Comparison of ENCODE assay signal across 15 cellular contexts in genomic region chr3:155739154-155739553, GRCh38. TPM values are rescaled to one million over a fixed set of nuclear protein-coding genes. Genes with fewer than 3 reads are reported as not detected.
DNase-seq lines count a peak whose midpoint lies in the region; ATAC-seq and TF ChIP-seq lines count a peak whose summit lies in the region.
"Had no signal": no experiment of that assay in that cellular context is flagged by ENCODE, and none has a peak within 500 bp of the region (broad histone marks: within the 10 kb centered on the region; RNA-seq: fewer than 3 reads in every experiment).

No MANE protein-coding gene starts in this region.

- WGBS in H9 (ENCODE audit: extremely low coverage, insufficient read length, low lambda C conversion rate) = no CpG with 5 or more reads among the region's 5 CpGs
- WGBS in trophoblast cell (ENCODE audit: extremely low coverage, insufficient coverage, insufficient read length) = no CpG with 5 or more reads among the region's 5 CpGs

- ATAC-seq in GM21723 (IDR thresholded peaks at IDR 0.05; ENCODE audit: unreplicated experiment) = no peak
- ATAC-seq: activated CD8-positive, alpha-beta T cell treated with anti-CD3 and anti-CD28 coated beads for 36 hours; left lung had no signal

- CTCF ChIA-PET in activated CD4-positive, alpha-beta memory T cell treated with anti-CD3 and anti-CD28 coated beads for 36 hours (lab: Charles Lee) = no interaction called here

- no peaks in the 10 kb centered on the region for H3K9me3 ChIP-seq in H9 (ENCODE audit: control insufficient read depth, low read depth, low read length)
- H3K9me3 ChIP-seq in trophoblast cell (ENCODE audit: insufficient read depth, low read depth, low read length) = no peaks in the 10 kb centered on the region
- H3K9me3 ChIP-seq: BLaER1 treated with 17β-estradiol and CSF1 and Interleukin-3, amounts not matched to agents 10 nM and 100 nM; left lung; vagina had no signal

- POLR2A ChIA-PET in activated CD4-positive, alpha-beta memory T cell treated with anti-CD3 and anti-CD28 coated beads for 36 hours (lab: Charles Lee) = no interaction called here

- H3K4ac ChIP-seq in H9 (ENCODE audit: low read depth, low read length) (no peak overlapping the region), trophoblast cell (ENCODE audit: low read depth, low read length) (no peak overlapping the region)

- H3K23me2 ChIP-seq in H9 (ENCODE audit: insufficient read length, low read depth, low read length, poor library complexity, severe bottlenecking) = peaks cover 4% of the 10 kb centered on the region

- peak; percentile 56 for DNase-seq in ACHN
- no peak for DNase-seq in H9
- peak; percentile 29 for DNase-seq in RKO (ENCODE audit: low spot score)
- DNase-seq in fibroblast of peridontal ligament (ENCODE audit: extremely low read depth) = peak; percentile 28
- no peak for DNase-seq in NCI-H1092 treated with DMSO at 0.1 percent for 48 hours (lab: John Stamatoyannopoulos, UW)
- no peak for DNase-seq in activated CD4-positive, alpha-beta memory T cell treated with anti-CD3 and anti-CD28 coated beads for 36 hours
- DNase-seq in trophoblast cell = no peak
- DNase-seq: activated CD8-positive, alpha-beta T cell treated with anti-CD3 and anti-CD28 coated beads for 36 hours; GOT3; left lung; nucleus accumbens had no signal

- H2BK20ac ChIP-seq in H9 (ENCODE audit: low read depth, low read length, poor library complexity, severe bottlenecking) = no peak overlapping the region

- H3K27me3 ChIP-seq in H9 (ENCODE audit: insufficient read depth, low read length) (no peaks in the 10 kb centered on the region), trophoblast cell (ENCODE audit: insufficient read depth, low read length) (no peaks in the 10 kb centered on the region)
- H3K27me3 ChIP-seq: vagina had no signal

- H3K4me1 ChIP-seq in H9 (ENCODE audit: insufficient read depth, low read length) (no peaks in the 10 kb centered on the region), trophoblast cell (ENCODE audit: control insufficient read depth in 1 of 2, insufficient read depth in 2 of 2, low read length in 2 of 2) (peaks cover 0 to 2% of the 10 kb centered on the region in 2 experiments)

- H4K91ac ChIP-seq in H9 (ENCODE audit: insufficient read length, low read depth, low read length) (no peak overlapping the region), trophoblast cell (ENCODE audit: low read depth, low read length) (no peak overlapping the region)

- H2BK5ac ChIP-seq in H9 (ENCODE audit: insufficient read length, low read length) (no peak overlapping the region), trophoblast cell (ENCODE audit: low read depth, low read length, poor library complexity) (no peak overlapping the region)

- peak overlapping the region in 1 of 3 experiments; percentile 10; a peak in 1 of 7 replicates for H3K27ac Mint-ChIP-seq in H9
- H3K27ac Mint-ChIP-seq in activated CD4-positive, alpha-beta memory T cell treated with anti-CD3 and anti-CD28 coated beads for 36 hours = no peak overlapping the region
- H3K27ac Mint-ChIP-seq: activated CD8-positive, alpha-beta T cell treated with anti-CD3 and anti-CD28 coated beads for 36 hours; activated naive CD8-positive, alpha-beta T cell had no signal

- no peaks in the 10 kb centered on the region for H3K27me3 Mint-ChIP-seq in H9 (ENCODE audit: low read depth)
- H3K27me3 Mint-ChIP-seq in activated CD4-positive, alpha-beta memory T cell treated with anti-CD3 and anti-CD28 coated beads for 36 hours = peaks cover 35% of the 10 kb centered on the region

- no peak overlapping the region for H3K18ac ChIP-seq in H9 (ENCODE audit: insufficient read length, low read depth, low read length)
- no peak overlapping the region for H3K18ac ChIP-seq in trophoblast cell (ENCODE audit: low read length)

- H4K12ac ChIP-seq in trophoblast cell (ENCODE audit: low read depth, low read length) = no peak overlapping the region

- no peak overlapping the region for H3K4me3 ChIP-seq in trophoblast cell (ENCODE audit: low read depth, low read length)
- H3K4me3 ChIP-seq: BLaER1 treated with 17β-estradiol and CSF1 and Interleukin-3, amounts not matched to agents 10 nM and 100 nM; vagina had no signal

- H4K20me1 ChIP-seq in H9 (ENCODE audit: control insufficient read depth, insufficient read depth, insufficient read length) = no peaks in the 10 kb centered on the region
- H4K20me1 ChIP-seq: BLaER1 treated with 17β-estradiol and CSF1 and Interleukin-3, amounts not matched to agents 10 nM and 100 nM had no signal

- no peak overlapping the region for H3K14ac ChIP-seq in H9 (ENCODE audit: insufficient read depth, low read length)
- H3K14ac ChIP-seq in trophoblast cell (ENCODE audit: low read length) = no peak overlapping the region

- H3T11ph ChIP-seq in H9 (ENCODE audit: low read length) = no peak overlapping the region

- no peak overlapping the region for H2AK5ac ChIP-seq in H9 (ENCODE audit: insufficient read length, low read length)
- no peak overlapping the region for H2AK5ac ChIP-seq in trophoblast cell (ENCODE audit: low read length)

- H2BK12ac ChIP-seq in H9 (ENCODE audit: insufficient read length, low read depth, low read length) (no peak overlapping the region), trophoblast cell (ENCODE audit: low read length) (no peak overlapping the region)

- peaks cover 30 to 37% of the 10 kb centered on the region in 2 experiments for H3K4me1 Mint-ChIP-seq in H9
- H3K4me1 Mint-ChIP-seq in activated CD4-positive, alpha-beta memory T cell treated with anti-CD3 and anti-CD28 coated beads for 36 hours (ENCODE audit: low read depth) = peaks cover 3% of the 10 kb centered on the region

- no peak overlapping the region for H3K9ac ChIP-seq in H9 (ENCODE audit: extremely low read depth, insufficient read length, low read length)
- H3K9ac ChIP-seq in trophoblast cell (ENCODE audit: low read length) = no peak overlapping the region
- H3K9ac ChIP-seq: BLaER1 treated with 17β-estradiol and CSF1 and Interleukin-3, amounts not matched to agents 10 nM and 100 nM had no signal

- H3K79me2 ChIP-seq in H9 (ENCODE audit: insufficient read depth, low read length) (no peaks in the 10 kb centered on the region), trophoblast cell (ENCODE audit: control insufficient read depth, insufficient read depth, low read length, poor library complexity) (no peaks in the 10 kb centered on the region)

- H2BK120ac ChIP-seq in H9 (ENCODE audit: low read depth, low read length, poor library complexity, severe bottlenecking) (no peak overlapping the region), trophoblast cell (ENCODE audit: insufficient read depth, low read length, poor library complexity) (no peak overlapping the region)

- H3K27ac ChIP-seq in H9 (ENCODE audit: insufficient read length, low read depth, low read length) = no peak overlapping the region
- no peak overlapping the region for H3K27ac ChIP-seq in trophoblast cell (ENCODE audit: low read depth, low read length)
- H3K27ac ChIP-seq: BLaER1 treated with 17β-estradiol and CSF1 and Interleukin-3, amounts not matched to agents 10 nM and 100 nM; vagina had no signal

- no peak overlapping the region for H3K56ac ChIP-seq in H9 (ENCODE audit: insufficient read length, low read depth, low read length)

- H3K79me1 ChIP-seq in H9 (ENCODE audit: insufficient read depth, low read depth, low read length, poor library complexity, severe bottlenecking) (no peaks in the 10 kb centered on the region), trophoblast cell (ENCODE audit: low read length) (no peaks in the 10 kb centered on the region)

- peaks cover 3 to 5% (median 4%) of the 10 kb centered on the region in 3 experiments; a peak in 5 of 7 replicates for H3K36me3 Mint-ChIP-seq in H9 (ENCODE audit: insufficient read depth in 1 of 3, low read depth in 3 of 3)
- H3K36me3 Mint-ChIP-seq in activated CD4-positive, alpha-beta memory T cell treated with anti-CD3 and anti-CD28 coated beads for 36 hours = no peaks in the 10 kb centered on the region
- H3K36me3 Mint-ChIP-seq: activated naive CD8-positive, alpha-beta T cell had no signal

- no peak overlapping the region for H4K8ac ChIP-seq in H9 (replicated peaks; ENCODE audit: insufficient read length, low read depth, low read length)
- no peak overlapping the region for H4K8ac ChIP-seq in trophoblast cell (ENCODE audit: low read depth, low read length)

- H3K36me3 ChIP-seq in trophoblast cell (ENCODE audit: control insufficient read depth in 1 of 2, insufficient read depth in 2 of 2, low read length in 2 of 2) = no peaks in the 10 kb centered on the region
- H3K36me3 ChIP-seq: BLaER1 treated with 17β-estradiol and CSF1 and Interleukin-3, amounts not matched to agents 10 nM and 100 nM; left lung; vagina had no signal

- H3K23ac ChIP-seq in H9 (ENCODE audit: insufficient read length, low read depth, low read length) (no peak overlapping the region), trophoblast cell (ENCODE audit: low read length) (no peak overlapping the region)

- H3K4me3 Mint-ChIP-seq in H9 = no peak overlapping the region
- H3K4me3 Mint-ChIP-seq in activated CD4-positive, alpha-beta memory T cell treated with anti-CD3 and anti-CD28 coated beads for 36 hours = no peak overlapping the region
- H3K4me3 Mint-ChIP-seq: activated CD8-positive, alpha-beta T cell treated with anti-CD3 and anti-CD28 coated beads for 36 hours; activated naive CD8-positive, alpha-beta T cell had no signal

- peak; percentile 41; the same call in 2 of the 3 replicates for TF ChIP-seq CTCF in H9 (conservative IDR thresholded peaks at IDR 0.05)

- no peak overlapping the region for H4K5ac ChIP-seq in H9 (ENCODE audit: insufficient read length, low read depth, low read length)

- intact Hi-C loops in activated CD4-positive, alpha-beta memory T cell treated with anti-CD3 and anti-CD28 coated beads for 36 hours (cut with micrococcal nuclease) = no loop called here

- in situ Hi-C loops in ACHN (cut with HindIII; ENCODE audit: low pct_ligation_motif_present, low pct_unique_long_range_greater_than_20kb, low sequenced_read_pairs) = no loop called here

- H3K4me2 ChIP-seq in H9 (ENCODE audit: insufficient read depth, insufficient read length, low read length) (no peak overlapping the region), trophoblast cell (ENCODE audit: low read length) (no peak overlapping the region)

- no peak overlapping the region for H2AFZ ChIP-seq in H9 (ENCODE audit: low read length)
- H2AFZ ChIP-seq in trophoblast cell (ENCODE audit: insufficient read depth, low read length, poor library complexity) = no peak overlapping the region

- no peak overlapping the region for H2BK15ac ChIP-seq in H9 (ENCODE audit: low read depth, low read length)

- no peaks in the 10 kb centered on the region; a peak in 1 of 5 replicates for H3K9me3 Mint-ChIP-seq in H9
- H3K9me3 Mint-ChIP-seq in activated CD4-positive, alpha-beta memory T cell treated with anti-CD3 and anti-CD28 coated beads for 36 hours = no peaks in the 10 kb centered on the region
- H3K9me3 Mint-ChIP-seq: activated CD8-positive, alpha-beta T cell treated with anti-CD3 and anti-CD28 coated beads for 36 hours had no signal

RNA-seq across cellular contexts. Expression of gene PLCH1, which starts 5.7 kb away (rescaled TPM):
- 17.8 and 19.0 TPM in 2 replicates for total RNA-seq in H9 (2021)
- under 1 TPM; 0.10 to 0.12 TPM for total RNA-seq in activated CD4-positive, alpha-beta memory T cell treated with anti-CD3 and anti-CD28 coated beads for 36 hours
- polyA plus RNA-seq in trophoblast cell (2013) = 1.2 and 1.5 TPM in 2 replicates

Comparison
In these comparisons a context has a peak if more than half of its experiments do, and no peak if none do; other contexts are left out.
1. DNase-seq: peak in ACHN (single experiment), RKO (single experiment) and fibroblast of peridontal ligament (single experiment); none in H9 (single experiment), NCI-H1092 treated with DMSO at 0.1 percent for 48 hours (single experiment), activated CD4-positive, alpha-beta memory T cell treated with anti-CD3 and anti-CD28 coated beads for 36 hours (single experiment) and trophoblast cell (0 of 2).
2. RNA of gene PLCH1, which starts 5.7 kb away (total RNA-seq): 17.8 to 19.0 TPM in H9; 0.10 to 0.12 TPM in activated CD4-positive, alpha-beta memory T cell treated with anti-CD3 and anti-CD28 coated beads for 36 hours; every median in the first group is over 10 times any median in the second.